In genomic region chr21:42315296-42315891, GRCh38 we compare ENCODE assay signal across 7 cellular contexts. TPM values are rescaled to one million over a fixed set of nuclear protein-coding genes. Genes with fewer than 3 reads are reported as not detected.
A peak's percentile ranks its signal among the peaks of the same experiment; 100 is the strongest.
DNase-seq lines count a peak whose midpoint lies in the region; ATAC-seq and TF ChIP-seq lines count a peak whose summit lies in the region.

Gene TFF3, minus strand, starts transcription at chr21:42315409. Its CDS starts 35 bp downstream, at chr21:42315374.

- DNase-seq in NCI-H1105 (lab: John Stamatoyannopoulos, UW) (peak; percentile 89), NCI-H748 (lab: John Stamatoyannopoulos, UW; ENCODE audit: unreplicated experiment) (peak; percentile 99), heart right ventricle (no peak), sciatic nerve (ENCODE audit: low spot score) (no peak)

- H3K4me1 ChIP-seq in heart right ventricle, result peaks cover 0 to 22% (median 16%) of the 10 kb centered on the region in 9 donors

- H3K27ac ChIP-seq in heart right ventricle, result peak within 1 kb of the TSS in 3 of 10 donors; percentile 25 to 49 (median 39)

- intact Hi-C loops in heart right ventricle (cut with DNase I), result loop anchor here in 4 of 10 donors (10.0 kb wide), 3 partner anchors 101 to 171 kb away; partner anchors contain the start of gene ABCG1 (in 1 of the 4)
- intact Hi-C loops in sciatic nerve (cut with DNase I), result no loop called here

- ATAC-seq in heart right ventricle, result peak in 6 of 8 donors; percentile 21 to 86 (median 48)
- peak; percentile 88 for ATAC-seq in sciatic nerve
- no peak for ATAC-seq in GM19452 (IDR thresholded peaks at IDR 0.05; ENCODE audit: unreplicated experiment)
- no peak for ATAC-seq in HG02798 (IDR thresholded peaks at IDR 0.05; ENCODE audit: poor library complexity, unreplicated experiment)
- ATAC-seq in HG02571 (IDR thresholded peaks at IDR 0.05; ENCODE audit: unreplicated experiment), result no peak

- no peaks in the 10 kb centered on the region for H3K36me3 ChIP-seq in heart right ventricle

- H3K4me3 ChIP-seq in heart right ventricle, result peak within 1 kb of the TSS in 2 of 10 donors; percentile 11 to 13

- H3K27me3 ChIP-seq in heart right ventricle, result peaks cover 0 to 10% (median 0%) of the 10 kb centered on the region in 7 donors

- no peak for TF ChIP-seq CTCF in heart right ventricle (IDR thresholded peaks at IDR 0.05)

- 72 to 77% methylated on average over 15 of the region's 15 CpGs for WGBS in heart right ventricle, 2 donors

- H3K9me3 ChIP-seq in heart right ventricle, result no peaks in the 10 kb centered on the region

RNA-seq across cellular contexts. Expression of gene TFF3, which starts in this region (rescaled TPM):
- total RNA-seq in heart right ventricle (1 to 10 TPM in 8 of 10 donors, under 1 TPM in 2; 0.90 to 5.1 (median 2.4) TPM), sciatic nerve (6.1 TPM)
- 1 to 10 TPM; 4.9 to 7.9 TPM for polyA plus RNA-seq in heart right ventricle

Comparison
In these comparisons a context has a peak if more than half of its experiments do, and no peak if none do; other contexts are left out.
1. DNase-seq: peak in NCI-H1105 (single experiment) and NCI-H748 (single experiment); none in heart right ventricle (0 of 2) and sciatic nerve (single experiment).
2. ATAC-seq: peak in heart right ventricle (6 of 8) and sciatic nerve (single experiment); none in GM19452 (single experiment), HG02798 (single experiment) and HG02571 (single experiment).